In the genomic region with DNA sequence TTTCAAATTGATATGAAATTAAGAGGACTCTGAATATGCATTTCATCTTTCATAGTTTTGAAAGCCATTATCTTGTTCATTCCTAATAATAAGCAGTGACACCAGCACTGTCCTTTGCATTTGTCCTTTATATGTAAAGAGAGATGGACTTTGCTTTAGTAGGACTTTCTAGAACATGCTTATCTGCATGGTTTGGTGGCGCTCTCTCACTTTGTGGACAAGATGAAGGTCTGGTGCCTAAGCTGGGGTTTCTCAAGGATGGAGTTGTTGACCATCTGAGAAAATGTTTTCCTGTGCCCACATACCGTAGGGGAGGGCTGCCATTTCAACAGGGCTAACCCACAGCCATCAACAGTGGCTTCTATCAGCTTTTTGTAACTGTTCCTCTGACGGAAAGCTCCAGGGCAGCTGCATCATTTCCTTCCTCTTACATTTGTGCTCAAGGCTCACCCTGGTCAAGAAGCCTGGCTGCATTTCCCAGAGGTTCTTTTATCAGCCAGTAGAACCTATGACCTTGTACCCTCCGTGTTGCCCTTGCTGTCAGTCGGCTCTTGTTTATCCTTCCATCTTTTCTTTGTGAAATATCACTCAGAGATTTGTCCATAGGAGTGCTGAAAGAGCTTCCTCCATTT, we compare ENCODE assay signal across 8 cellular contexts. TPM values are rescaled to one million over a fixed set of nuclear protein-coding genes. Genes with fewer than 3 reads are reported as not detected.
DNase-seq lines count a peak whose midpoint lies in the region; ATAC-seq and TF ChIP-seq lines count a peak whose summit lies in the region.

No MANE protein-coding gene starts in this region.

- no peak for ATAC-seq in activated T-cell treated with anti-CD3 and anti-CD28 coated beads, Interleukin-2, amount 50 U/mL, for 72 hours (replicated peaks in 1 of 2)
- no peak for ATAC-seq in activated T-cell treated with anti-CD3 and anti-CD28 coated beads, Interleukin-2, amount 50 U/mL, for 4 hours
- peak; percentile 84 for ATAC-seq in upper lobe of right lung
- ATAC-seq in HG02840 (IDR thresholded peaks at IDR 0.05; ENCODE audit: low FRiP score, unreplicated experiment) = no peak
- no peak for ATAC-seq in HG03571 (IDR thresholded peaks at IDR 0.05; ENCODE audit: unreplicated experiment)

- H3K9me3 ChIP-seq in mucosa of rectum (ENCODE audit: control insufficient read depth in 2 of 2, low read length in 2 of 2) (no peaks in the 10 kb centered on the region), upper lobe of right lung (no peaks in the 10 kb centered on the region)

- H3K27ac Mint-ChIP-seq in activated T-cell treated with anti-CD3 and anti-CD28 coated beads, Interleukin-2, amount 50 U/mL, for 72 hours = peak overlapping the region; percentile 43

- H3K4me3 ChIP-seq in mucosa of rectum (ENCODE audit: low read length in 2 of 2) (no peak overlapping the region), upper lobe of right lung (no peak overlapping the region)

- H3K27me3 Mint-ChIP-seq in activated T-cell treated with anti-CD3 and anti-CD28 coated beads, Interleukin-2, amount 50 U/mL, for 72 hours (ENCODE audit: low read depth) = no peaks in the 10 kb centered on the region
- no peaks in the 10 kb centered on the region for H3K27me3 Mint-ChIP-seq in activated T-cell treated with anti-CD3 and anti-CD28 coated beads, Interleukin-2, amount 50 U/mL, for 4 hours (ENCODE audit: low read depth)

- H3K4me3 Mint-ChIP-seq in activated T-cell treated with anti-CD3 and anti-CD28 coated beads, Interleukin-2, amount 50 U/mL, for 72 hours = peak overlapping the region; percentile 16 to 22
- H3K4me3 Mint-ChIP-seq in activated T-cell treated with anti-CD3 and anti-CD28 coated beads, Interleukin-2, amount 50 U/mL, for 4 hours = no peak overlapping the region

- H3K27me3 ChIP-seq in mucosa of rectum (ENCODE audit: control insufficient read depth in 2 of 2, insufficient read depth in 2 of 2, low read length in 2 of 2) = no peaks in the 10 kb centered on the region
- H3K27me3 ChIP-seq in upper lobe of right lung = no peaks in the 10 kb centered on the region

- peak overlapping the region; percentile 38 to 52 for H3K27ac ChIP-seq in mucosa of rectum (ENCODE audit: low read depth in 2 of 2, low read length in 2 of 2)
- peak overlapping the region; percentile 71 for H3K27ac ChIP-seq in upper lobe of right lung

- no peak for DNase-seq in activated T-cell treated with anti-CD3 and anti-CD28 coated beads, Interleukin-2, amount 50 U/mL, for 72 hours
- no peak for DNase-seq in activated T-cell treated with anti-CD3 and anti-CD28 coated beads, Interleukin-2, amount 50 U/mL, for 4 hours
- DNase-seq in dermis blood vessel endothelial cell = peak; percentile 85
- no peak for DNase-seq in upper lobe of right lung
- no peak for DNase-seq in NCI-H187 treated with DMSO at 0.1 percent for 48 hours (lab: John Stamatoyannopoulos, UW)

- peaks cover 0 to 11% of the 10 kb centered on the region in 2 donors for H3K36me3 Mint-ChIP-seq in activated T-cell treated with anti-CD3 and anti-CD28 coated beads, Interleukin-2, amount 50 U/mL, for 72 hours (ENCODE audit: insufficient read depth in 2 of 2)
- peaks cover 20% of the 10 kb centered on the region for H3K36me3 Mint-ChIP-seq in activated T-cell treated with anti-CD3 and anti-CD28 coated beads, Interleukin-2, amount 50 U/mL, for 4 hours (ENCODE audit: insufficient read depth)

- peak overlapping the region in 1 of 2 donors; percentile 4 for H3K9ac ChIP-seq in mucosa of rectum (ENCODE audit: low read depth in 1 of 2, low read length in 2 of 2)

- no peak for TF ChIP-seq CTCF in upper lobe of right lung (IDR thresholded peaks at IDR 0.05)

- H3K4me1 ChIP-seq in mucosa of rectum (ENCODE audit: control insufficient read depth in 2 of 2, insufficient read depth in 2 of 2, low read length in 2 of 2) (peaks cover 16 to 21% of the 10 kb centered on the region in 2 donors), upper lobe of right lung (peaks cover 44% of the 10 kb centered on the region)

- peaks cover 25% of the 10 kb centered on the region for H3K4me1 Mint-ChIP-seq in activated T-cell treated with anti-CD3 and anti-CD28 coated beads, Interleukin-2, amount 50 U/mL, for 72 hours (ENCODE audit: low read depth)
- H3K4me1 Mint-ChIP-seq in activated T-cell treated with anti-CD3 and anti-CD28 coated beads, Interleukin-2, amount 50 U/mL, for 4 hours (ENCODE audit: low read depth) = peaks cover 44% of the 10 kb centered on the region

- intact Hi-C loops in upper lobe of right lung (cut with DNase I) = no loop called here

- no peaks in the 10 kb centered on the region for H3K9me3 Mint-ChIP-seq in activated T-cell treated with anti-CD3 and anti-CD28 coated beads, Interleukin-2, amount 50 U/mL, for 72 hours
- no peaks in the 10 kb centered on the region for H3K9me3 Mint-ChIP-seq in activated T-cell treated with anti-CD3 and anti-CD28 coated beads, Interleukin-2, amount 50 U/mL, for 4 hours

- H3K36me3 ChIP-seq in mucosa of rectum (ENCODE audit: control insufficient read depth in 2 of 2, insufficient read depth in 2 of 2, low read length in 2 of 2) (peaks cover 6 to 15% of the 10 kb centered on the region in 2 donors), upper lobe of right lung (peaks cover 17% of the 10 kb centered on the region)

RNA-seq across cellular contexts. Expression of gene ABHD2, which starts 44.5 kb away (rescaled TPM):
- 10 to 100 TPM; 36.8 to 44.1 TPM for total RNA-seq in activated T-cell treated with anti-CD3 and anti-CD28 coated beads, Interleukin-2, amount 50 U/mL, for 72 hours
- 10 to 100 TPM; 48.9 to 72.6 (median 64.1) TPM for total RNA-seq in activated T-cell treated with anti-CD3 and anti-CD28 coated beads, Interleukin-2, amount 50 U/mL, for 4 hours
- total RNA-seq in dermis blood vessel endothelial cell (51.7 and 75.6 TPM in 2 replicates), upper lobe of right lung (182 TPM)
